ENCODE assay signal across 13 cellular contexts in genomic region chr17:1967092-1967662, GRCh38. TPM values are rescaled to one million over a fixed set of nuclear protein-coding genes. Genes with fewer than 3 reads are reported as not detected.
A peak's percentile ranks its signal among the peaks of the same experiment; 100 is the strongest.
DNase-seq lines count a peak whose midpoint lies in the region; ATAC-seq, FAIRE-seq and TF ChIP-seq lines count a peak whose summit lies in the region.
"Had no signal": no experiment of that assay in that cellular context is flagged by ENCODE, and none has a peak within 500 bp of the region (broad histone marks: within the 10 kb centered on the region; RNA-seq: fewer than 3 reads in every experiment).

No MANE protein-coding gene starts in this region.

- peaks cover 0 to 7% (median 0%) of the 10 kb centered on the region in 11 donors for H3K9me3 Mint-ChIP-seq in naive thymus-derived CD4-positive, alpha-beta T cell
- H3K9me3 Mint-ChIP-seq: activated naive CD4-positive, alpha-beta T cell treated with anti-CD3 and anti-CD28 coated beads, Interleukin-2, amount 10 ng/mL, durations not matched to agents 7 days and 5 days had no signal

- H3K4me1 ChIP-seq in pancreas = no peaks in the 10 kb centered on the region
- no peaks in the 10 kb centered on the region for H3K4me1 ChIP-seq in naive thymus-derived CD4-positive, alpha-beta T cell (ENCODE audit: control insufficient read depth in 2 of 2, insufficient read depth in 2 of 2, low read length in 2 of 2)

- H3K9me3 ChIP-seq in pancreas = no peaks in the 10 kb centered on the region
- H3K9me3 ChIP-seq in naive thymus-derived CD4-positive, alpha-beta T cell (ENCODE audit: control insufficient read depth in 2 of 3, low read length in 3 of 3) = no peaks in the 10 kb centered on the region

- TF ChIP-seq CTCF in pancreas (IDR thresholded peaks at IDR 0.05) = no peak

- H3K27ac Mint-ChIP-seq in naive thymus-derived CD4-positive, alpha-beta T cell = no peak overlapping the region
- H3K27ac Mint-ChIP-seq: activated naive CD4-positive, alpha-beta T cell treated with anti-CD3 and anti-CD28 coated beads, Interleukin-2, amount 10 ng/mL, durations not matched to agents 7 days and 5 days; nephron progenitor cell had no signal

- H3K36me3 ChIP-seq in pancreas = no peaks in the 10 kb centered on the region
- no peaks in the 10 kb centered on the region for H3K36me3 ChIP-seq in naive thymus-derived CD4-positive, alpha-beta T cell (ENCODE audit: control insufficient read depth in 2 of 3, insufficient read depth in 3 of 3, low read length in 3 of 3)

- peaks cover 0 to 10% (median 4%) of the 10 kb centered on the region in 7 donors for H3K4me1 Mint-ChIP-seq in naive thymus-derived CD4-positive, alpha-beta T cell

- POLR2A ChIA-PET in naive thymus-derived CD4-positive, alpha-beta T cell (lab: Charles Lee) = no interaction called here

- peak overlapping the region; percentile 16 to 55 (median 38) for H3K27ac ChIP-seq in pancreas
- no peak overlapping the region for H3K27ac ChIP-seq in naive thymus-derived CD4-positive, alpha-beta T cell (ENCODE audit: low read depth, low read length)
- H3K27ac ChIP-seq: coronary artery had no signal

- ATAC-seq in pancreas (peak; percentile 35 to 70 (median 56)), HG02970 (IDR thresholded peaks at IDR 0.05; ENCODE audit: low FRiP score, unreplicated experiment) (no peak)
- ATAC-seq in naive thymus-derived CD4-positive, alpha-beta T cell = no peak

- no peaks in the 10 kb centered on the region for H3K27me3 ChIP-seq in pancreas
- H3K27me3 ChIP-seq in naive thymus-derived CD4-positive, alpha-beta T cell (ENCODE audit: control insufficient read depth in 2 of 2, insufficient read depth in 2 of 2, low read length in 2 of 2) = no peaks in the 10 kb centered on the region

- H3K27me3 Mint-ChIP-seq in naive thymus-derived CD4-positive, alpha-beta T cell = peaks cover 8 to 39% (median 11%) of the 10 kb centered on the region in 5 donors

- H3K36me3 Mint-ChIP-seq in naive thymus-derived CD4-positive, alpha-beta T cell = no peaks in the 10 kb centered on the region
- H3K36me3 Mint-ChIP-seq: activated naive CD4-positive, alpha-beta T cell treated with anti-CD3 and anti-CD28 coated beads, Interleukin-2, amount 10 ng/mL, durations not matched to agents 7 days and 5 days had no signal

- H3K4me3 Mint-ChIP-seq in naive thymus-derived CD4-positive, alpha-beta T cell = no peak overlapping the region
- H3K4me3 Mint-ChIP-seq: activated naive CD4-positive, alpha-beta T cell treated with anti-CD3 and anti-CD28 coated beads, Interleukin-2, amount 10 ng/mL, durations not matched to agents 7 days and 5 days; nephron progenitor cell had no signal

- WGBS in pancreas, 2 donors = 43 to 58% methylated on average over 13 of the region's 13 CpGs

- CTCF ChIA-PET in naive thymus-derived CD4-positive, alpha-beta T cell (lab: Charles Lee) = no interaction called here

- no peak overlapping the region for H3K4me3 ChIP-seq in Jurkat, Clone E6-1 (ENCODE audit: low read length)
- no peak overlapping the region for H3K4me3 ChIP-seq in pancreas
- H3K4me3 ChIP-seq in naive thymus-derived CD4-positive, alpha-beta T cell (ENCODE audit: low read length) = no peak overlapping the region
- H3K4me3 ChIP-seq: coronary artery had no signal

- peak; percentile 23 to 49 for DNase-seq in NCI-H2081 (lab: John Stamatoyannopoulos, UW)
- DNase-seq in NCI-H2081 treated with DMSO at 0.1 percent for 48 hours (lab: John Stamatoyannopoulos, UW) = no peak
- DNase-seq in Jurkat, Clone E6-1 (ENCODE audit: low read depth, low spot score) = peak; percentile 64
- peak; percentile 59 for DNase-seq in activated CD8-positive, alpha-beta memory T cell treated with anti-CD3 and anti-CD28 coated beads, Interleukin-2, amount 50 U/mL, for 48 hours
- DNase-seq in pancreas = no peak
- DNase-seq in naive thymus-derived CD4-positive, alpha-beta T cell = no peak
- no peak for DNase-seq in stimulated activated naive CD4-positive, alpha-beta T cell treated with Interleukin-2 at 50 U/mL for 16 hours (lab: John Stamatoyannopoulos, UW)
- DNase-seq: activated naive CD4-positive, alpha-beta T cell treated with anti-CD3 and anti-CD28 coated beads, Interleukin-2, amount 10 ng/mL, durations not matched to agents 7 days and 5 days; kidney glomerular epithelial cell; NCI-H1092; nephron progenitor cell had no signal

- intact Hi-C loops in pancreas (cut with DNase I) = no loop called here
- intact Hi-C loops in naive thymus-derived CD4-positive, alpha-beta T cell (cut with micrococcal nuclease) = no loop called here

- FAIRE-seq in pancreas (lab: Jason Lieb, UNC) = no peak

RNA-seq across cellular contexts. Expression of gene RTN4RL1, which starts 58.0 kb away (rescaled TPM):
- polyA plus RNA-seq in Jurkat, Clone E6-1 (2012; ENCODE audit: insufficient read depth, insufficient read length) = 4.6 TPM
- 1 to 10 TPM in 4 of 6 donors, under 1 TPM in 2; 0.93 to 3.6 (median 1.7) TPM for total RNA-seq in pancreas
- polyA plus RNA-seq in pancreas = 1 to 10 TPM; 3.0 to 3.1 TPM
- total RNA-seq in naive thymus-derived CD4-positive, alpha-beta T cell = 1 to 10 TPM in 1 of 5 experiments, under 1 TPM in 2, not detected in 2; 0.19 to 1.5 (median 0.49) TPM
- under 1 TPM; 0.21 to 0.58 TPM for polyA plus RNA-seq in naive thymus-derived CD4-positive, alpha-beta T cell

Comparison
In these comparisons a context has a peak if more than half of its experiments do, and no peak if none do; other contexts are left out.
1. DNase-seq: peak in NCI-H2081 (2 of 2), Jurkat, Clone E6-1 (single experiment) and activated CD8-positive, alpha-beta memory T cell treated with anti-CD3 and anti-CD28 coated beads, Interleukin-2, amount 50 U/mL, for 48 hours (single experiment); none in NCI-H2081 treated with DMSO at 0.1 percent for 48 hours (single experiment), pancreas (0 of 6), naive thymus-derived CD4-positive, alpha-beta T cell (0 of 9) and stimulated activated naive CD4-positive, alpha-beta T cell treated with Interleukin-2 at 50 U/mL for 16 hours (single experiment).
2. ATAC-seq: peak in pancreas (4 of 4); none in naive thymus-derived CD4-positive, alpha-beta T cell (single experiment) and HG02970 (single experiment).